21 cellular contexts compared by ENCODE assay signal in genomic region chr17:53217311-53217710, GRCh38.
"Had no signal": no experiment of that assay in that cellular context is flagged by ENCODE, and none has a peak within 500 bp of the region (broad histone marks: within the 10 kb centered on the region; RNA-seq: fewer than 3 reads in every experiment).

No MANE protein-coding gene starts in this region.

- FAIRE-seq: HepG2 had no signal

- H3K4me2 ChIP-seq: SK-N-SH had no signal

- DNase-seq: IMR-90, Karpas-422, KG1, MM.1S, NCI-H1092 treated with DMSO at 0.1 percent for 48 hours, NCI-H1436 treated with DMSO at 0.1 percent for 48 hours, NCI-H1694, NCI-H187 treated with DMSO at 0.1 percent for 48 hours, NCI-H2081 treated with DMSO at 0.1 percent for 48 hours, NCI-H2171, NCI-H226, NCI-H446, NCI-H510A, NCI-H524 treated with DMSO at 0.1 percent for 48 hours, NCI-H69, NCI-H774, Right ventricle myocardium superior, SK-N-SH, SW 1271, T-cell had no signal

- H3K9me2 ChIP-seq: SK-N-SH had no signal
